ENCODE assay signal across 9 cellular contexts in the genomic region with DNA sequence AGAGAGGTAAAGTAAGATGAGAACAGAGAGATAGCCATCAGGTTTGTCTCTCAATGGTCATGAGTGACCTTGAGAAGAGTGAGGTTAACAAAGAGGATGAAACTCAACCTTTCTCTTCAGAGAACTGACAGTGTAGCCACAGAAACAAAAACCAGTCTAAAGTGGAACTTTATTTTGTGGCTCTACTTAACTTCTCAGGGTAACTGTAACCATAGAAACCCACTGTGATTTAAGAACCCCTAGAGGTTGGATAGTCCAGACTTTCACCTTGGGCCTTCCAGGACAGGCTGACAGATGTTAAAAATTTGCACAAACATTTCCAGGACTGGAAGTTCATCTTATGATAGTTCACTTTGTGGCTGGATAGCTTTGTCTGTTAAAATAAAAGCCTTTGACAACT.
"Had no signal": no experiment of that assay in that cellular context is flagged by ENCODE, and none has a peak within 500 bp of the region (broad histone marks: within the 10 kb centered on the region; RNA-seq: fewer than 3 reads in every experiment).

No MANE protein-coding gene starts in this region.

- H3K36me3 ChIP-seq: HAP-1 had no signal

- FAIRE-seq: HTR-8/SVneo had no signal

- DNase-seq: GM23248, GOT3, H7, HFFc6, IMR-90, KBM-7 had no signal

- H3K9me3 ChIP-seq: HAP-1 had no signal

- H3K4me1 ChIP-seq: HAP-1 had no signal

- ATAC-seq: HCT116 had no signal

- H3K9ac ChIP-seq: GM23248 had no signal

- H3K4me3 ChIP-seq: GM23248, HAP-1 had no signal

- H3K27ac ChIP-seq: GM23248 had no signal

- H2AFZ ChIP-seq: GM23248 had no signal
